In genomic region chr1:221765527-221765926, GRCh38 we compare ENCODE assay signal across 1 cellular context.
TF ChIP-seq lines count a peak whose summit lies in the region.

No MANE protein-coding gene starts in this region.

TF ChIP-seq in GM12878, 131 proteins besides CTCF, POLR2A, EP300 and RAD21:
- TF ChIP-seq ZBTB33 (IDR thresholded peaks at IDR 0.05) (no peak), JUNB (IDR thresholded peaks at IDR 0.05) (0 out of 2 replicates have a peak, but pooled peaks have one; percentile 8)
TF ChIP-seq in GM12878: peak in this region for 1.
